8 cellular contexts compared by ENCODE assay signal in genomic region chr1:26529655-26530539, GRCh38. TPM values are rescaled to one million over a fixed set of nuclear protein-coding genes. Genes with fewer than 3 reads are reported as not detected.
DNase-seq lines count a peak whose midpoint lies in the region; ATAC-seq, FAIRE-seq and TF ChIP-seq lines count a peak whose summit lies in the region.

Gene RPS6KA1, plus strand, starts transcription at chr1:26529761. Its CDS starts 160 bp downstream, at chr1:26529921.

- H3K27ac ChIP-seq in thoracic aorta, result no peak within 1 kb of the TSS

- no peaks in the 10 kb centered on the region for H3K9me3 Mint-ChIP-seq in neural crest cell

- H3K4me1 Mint-ChIP-seq in neural crest cell, result peaks cover 22% of the 10 kb centered on the region

- no peaks in the 10 kb centered on the region for H3K36me3 ChIP-seq in thoracic aorta

- ATAC-seq in GM19468 (IDR thresholded peaks at IDR 0.05; ENCODE audit: extremely low read depth, unreplicated experiment), result peak; percentile 48
- ATAC-seq in thoracic aorta (ENCODE audit: insufficient number of reproducible peaks, low FRiP score, low read depth), result no peak

- DNase-seq in D341Med (ENCODE audit: low spot score), result peak; percentile 97
- peak; percentile 23 for DNase-seq in HT1080 (ENCODE audit: low read depth)
- peak; percentile 79 for DNase-seq in RPMI8226
- peak; percentile 57 for DNase-seq in activated gamma-delta T cell (lab: John Stamatoyannopoulos, UW)
- DNase-seq in frontal cortex (ENCODE audit: low spot score in 2 of 2), result peak; percentile 96
- peak; percentile 64 for DNase-seq in neural crest cell (ENCODE audit: low read depth, low spot score)
- DNase-seq in thoracic aorta (ENCODE audit: low spot score), result no peak

- H3K36me3 Mint-ChIP-seq in neural crest cell (ENCODE audit: low read depth), result no peaks in the 10 kb centered on the region

- H3K27me3 Mint-ChIP-seq in neural crest cell (ENCODE audit: low read depth), result peaks cover 2% of the 10 kb centered on the region

- no peak for FAIRE-seq in frontal cortex (lab: Jason Lieb, UNC)

- no peaks in the 10 kb centered on the region for H3K27me3 ChIP-seq in thoracic aorta (replicated peaks; ENCODE audit: insufficient read depth)

- peak within 1 kb of the TSS; percentile 76 for H3K4me3 ChIP-seq in thoracic aorta

- peak within 1 kb of the TSS; percentile 94 for H3K4me3 Mint-ChIP-seq in neural crest cell

- no peak for TF ChIP-seq CTCF in neural crest cell (conservative IDR thresholded peaks at IDR 0.05)
- TF ChIP-seq CTCF in thoracic aorta (IDR thresholded peaks at IDR 0.05), result no peak

- peak within 1 kb of the TSS; percentile 96 for H3K27ac Mint-ChIP-seq in neural crest cell (ENCODE audit: unreplicated experiment)

- H3K9me3 ChIP-seq in thoracic aorta, result no peaks in the 10 kb centered on the region

- H3K4me1 ChIP-seq in thoracic aorta (ENCODE audit: control insufficient read depth in 1 of 2, low read depth in 2 of 2), result peaks cover 0 to 9% of the 10 kb centered on the region in 2 donors

RNA-seq across cellular contexts. Expression of gene RPS6KA1, which starts in this region (rescaled TPM):
- 30.2 and 35.1 TPM in 2 replicates for total RNA-seq in HT1080 (2014; rRNA removed; shearing (Covaris generic))
- polyA plus RNA-seq in HT1080 (2015; cell fraction: cytosol; rRNA removed), result 15.8 and 15.9 TPM in 2 replicates
- polyA plus RNA-seq in HT1080 (2015; cell fraction: nucleus; rRNA removed), result 14.8 and 16.4 TPM in 2 replicates
- total RNA-seq in frontal cortex, result 3.3 TPM
- total RNA-seq in neural crest cell, result 41.6 and 43.8 TPM in 2 replicates
- total RNA-seq in thoracic aorta, result 10 to 100 TPM; 13.8 to 18.6 TPM
